ENCODE assay signal across 17 cellular contexts in genomic region chr2:196096982-196097745, GRCh38. TPM values are rescaled to one million over a fixed set of nuclear protein-coding genes. Genes with fewer than 3 reads are reported as not detected.
DNase-seq lines count a peak whose midpoint lies in the region; ATAC-seq and TF ChIP-seq lines count a peak whose summit lies in the region.
"Had no signal": no experiment of that assay in that cellular context is flagged by ENCODE, and none has a peak within 500 bp of the region (broad histone marks: within the 10 kb centered on the region; RNA-seq: fewer than 3 reads in every experiment).

No MANE protein-coding gene starts in this region.

- peak overlapping the region; percentile 33; the same call in 1 of the 2 replicates for H3K4me2 ChIP-seq in OCI-LY3 (ENCODE audit: low read length)
- H3K4me2 ChIP-seq: KMS-11 had no signal

- H2AFZ ChIP-seq in OCI-LY3 (ENCODE audit: low read depth, low read length): 0 out of 2 replicates have a peak overlapping the region, but pooled peaks have one; percentile 42

- no peaks in the 10 kb centered on the region for H4K20me1 ChIP-seq in OCI-LY3 (ENCODE audit: insufficient read depth, low read length)

- H3K4me1 ChIP-seq in HUES64 (ENCODE audit: insufficient read depth, low read length) (peaks cover 32% of the 10 kb centered on the region), OCI-LY3 (ENCODE audit: low read length) (peaks cover 43% of the 10 kb centered on the region), iPS-20b (ENCODE audit: insufficient read depth, low read length) (peaks cover 28% of the 10 kb centered on the region), transverse colon (peaks cover 0 to 6% (median 3%) of the 10 kb centered on the region in 4 donors)

- ATAC-seq in GM21526 (IDR thresholded peaks at IDR 0.05; ENCODE audit: low FRiP score, unreplicated experiment): no peak
- ATAC-seq: HepG2 had no signal

- no peaks in the 10 kb centered on the region for H3K27me3 ChIP-seq in HUES64 (ENCODE audit: insufficient read depth, low read length)
- no peaks in the 10 kb centered on the region for H3K27me3 ChIP-seq in OCI-LY3 (ENCODE audit: low read depth, low read length)
- H3K27me3 ChIP-seq in iPS-20b (ENCODE audit: insufficient read depth, low read length): no peaks in the 10 kb centered on the region
- H3K27me3 ChIP-seq in transverse colon: no peaks in the 10 kb centered on the region

- TF ChIP-seq EP300 in transverse colon (IDR thresholded peaks at IDR 0.05; ENCODE audit: low read depth): no peak

- H3K9ac ChIP-seq in HUES64 (ENCODE audit: low read depth, low read length) (no peak overlapping the region), OCI-LY3 (ENCODE audit: low read length) (no peak overlapping the region), iPS-20b (ENCODE audit: low read depth, low read length) (no peak overlapping the region)
- H3K9ac ChIP-seq: KMS-11 had no signal

- H3K27ac ChIP-seq in HUES64 (ENCODE audit: low read depth, low read length) (peak overlapping the region; percentile 74; the same call in 1 of the 2 replicates), OCI-LY3 (ENCODE audit: low read length) (no peak overlapping the region), iPS-20b (ENCODE audit: low read length) (peak overlapping the region; percentile 35), transverse colon (peak overlapping the region in 2 of 4 donors; percentile 29 to 58)
- H3K27ac ChIP-seq: KMS-11 had no signal

- H3K36me3 ChIP-seq in HUES64 (ENCODE audit: insufficient read depth, low read length) (no peaks in the 10 kb centered on the region), OCI-LY3 (replicated peaks; ENCODE audit: low read depth, low read length) (no peaks in the 10 kb centered on the region), iPS-20b (ENCODE audit: insufficient read depth, low read depth, low read length) (no peaks in the 10 kb centered on the region), transverse colon (no peaks in the 10 kb centered on the region)

- DNase-seq in transverse colon: peak; percentile 18
- no peak for DNase-seq in cortex of kidney (lab: John Stamatoyannopoulos, UW)
- DNase-seq in germinal center (ENCODE audit: low spot score): no peak
- DNase-seq: Calu3; CD4-positive, alpha-beta T cell; NCI-H1048; NCI-H1436 treated with DMSO at 0.1 percent for 48 hours; NCI-H2029 treated with DMSO at 0.1 percent for 48 hours; NCI-H524 treated with DMSO at 0.1 percent for 48 hours; NK-92 treated with Interleukin-12 subunit alpha and Interleukin-12 subunit beta, amount 100 ng/mL, for 24 hours; SW 1271 had no signal

- 38% methylated on average over 3 of the region's 5 CpGs for WGBS in HUES64
- WGBS in transverse colon (ENCODE audit: low coverage in 1 of 2), 2 donors: 62% methylated on average over 5 of the region's 5 CpGs; no CpG with 5 or more reads in 1 of the 2 donors

- no peak for TF ChIP-seq CTCF in OCI-LY3 (IDR thresholded peaks at IDR 0.05; ENCODE audit: low read depth, low read length)
- TF ChIP-seq CTCF in transverse colon (IDR thresholded peaks at IDR 0.05): no peak

- intact Hi-C loops in transverse colon (cut with DNase I; ENCODE audit: low total_unique reads): no loop called here

- H3K79me2 ChIP-seq in OCI-LY3 (ENCODE audit: low read length): no peaks in the 10 kb centered on the region

- no peak for TF ChIP-seq POLR2A in transverse colon (IDR thresholded peaks at IDR 0.05)

- in situ Hi-C loops in transverse colon (cut with MboI; ENCODE audit: low pct_ligation_motif_present in 1 of 4, low pct_unique_long_range_greater_than_20kb in 1 of 4, low sequenced_read_pairs in 3 of 4): loop anchor here in 1 of 4 donors (25.0 kb wide), 1 partner anchor 190 kb away; no protein-coding TSS in a partner anchor

- H3K9me3 ChIP-seq in HUES64 (ENCODE audit: insufficient read depth, low read depth, low read length): no peaks in the 10 kb centered on the region
- H3K9me3 ChIP-seq in OCI-LY3 (ENCODE audit: insufficient read depth, low read length): no peaks in the 10 kb centered on the region
- no peaks in the 10 kb centered on the region for H3K9me3 ChIP-seq in iPS-20b (ENCODE audit: insufficient read depth, low read depth, low read length)
- H3K9me3 ChIP-seq in transverse colon: no peaks in the 10 kb centered on the region

- H3K4me3 ChIP-seq in HUES64 (ENCODE audit: low read length) (no peak overlapping the region), OCI-LY3 (ENCODE audit: low read length) (no peak overlapping the region), iPS-20b (ENCODE audit: low read length) (no peak overlapping the region), transverse colon (no peak overlapping the region)

RNA-seq across cellular contexts. Expression of gene DNAH7, which starts 28.5 kb away (rescaled TPM):
- 0.35 TPM for polyA plus RNA-seq in HUES64 (2013, experiment 1 of 2)
- polyA plus RNA-seq in HUES64 (2013, experiment 2 of 2): 0.19 TPM
- total RNA-seq in transverse colon: 10 to 100 TPM in 2 of 4 donors, 1 to 10 TPM in 2; 1.8 to 56.9 (median 8.1) TPM
- total RNA-seq: CD4-positive, alpha-beta T cell had no signal
- polyA plus RNA-seq: HepG2 had no signal
